Comparison of ENCODE assay signal across 15 cellular contexts in the genomic region with DNA sequence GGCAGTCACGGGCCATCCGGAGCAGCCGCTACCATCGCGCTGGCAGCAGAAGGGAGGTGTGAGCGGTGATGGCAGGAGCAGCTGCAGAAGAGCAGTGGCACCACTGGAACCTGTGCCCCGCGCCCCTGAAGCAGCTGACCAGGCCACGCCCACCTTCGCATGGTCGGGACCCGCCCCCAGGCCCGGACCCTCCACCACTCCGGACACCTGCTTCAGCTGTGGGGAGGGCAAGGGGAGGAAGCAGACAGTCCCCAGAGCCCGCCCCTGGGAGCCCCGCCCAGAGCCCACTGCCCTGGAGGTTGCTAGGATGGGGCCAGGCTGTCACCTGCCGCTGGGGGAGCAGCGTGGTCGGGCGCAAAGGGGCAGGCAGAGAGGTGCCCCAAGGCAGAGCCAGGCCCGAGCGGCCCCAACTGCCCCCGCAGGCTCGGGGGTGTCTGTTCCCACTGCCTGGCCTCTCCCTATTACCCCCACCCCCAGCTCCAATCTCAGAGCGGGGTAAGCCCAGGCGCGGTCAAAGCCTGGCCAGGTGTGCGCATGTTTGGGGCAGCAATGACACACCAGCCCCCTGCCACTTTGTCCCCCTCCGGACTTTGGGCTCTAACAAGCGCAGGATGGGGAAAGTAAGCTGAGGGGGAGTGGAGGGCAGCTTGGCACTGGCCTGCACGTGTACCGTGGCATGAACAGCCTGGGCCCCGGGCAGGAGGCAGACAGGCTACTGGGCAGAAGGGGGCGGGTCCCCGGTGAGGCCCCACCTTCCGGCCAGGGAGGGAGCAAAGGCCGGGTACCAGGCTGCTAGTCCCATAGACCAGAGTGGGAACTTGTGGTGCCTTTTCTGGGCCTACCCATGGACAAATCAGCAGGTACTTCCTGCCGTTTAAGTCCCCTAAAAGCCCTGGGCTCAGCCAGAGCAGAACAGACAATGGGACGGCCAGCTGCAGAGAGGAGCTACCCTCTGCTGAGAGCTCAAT. TPM values are rescaled to one million over a fixed set of nuclear protein-coding genes. Genes with fewer than 3 reads are reported as not detected.
DNase-seq lines count a peak whose midpoint lies in the region; ATAC-seq and TF ChIP-seq lines count a peak whose summit lies in the region.
"Had no signal": no experiment of that assay in that cellular context is flagged by ENCODE, and none has a peak within 500 bp of the region (broad histone marks: within the 10 kb centered on the region; RNA-seq: fewer than 3 reads in every experiment).

No MANE protein-coding gene starts in this region.

- H3K4me3 ChIP-seq in cardiac muscle cell (peak overlapping the region; percentile 22), left ventricle myocardium inferior (no peak overlapping the region)
- H3K4me3 ChIP-seq: sigmoid colon, thoracic aorta had no signal

- peaks cover 2% of the 10 kb centered on the region for H3K36me3 ChIP-seq in cardiac muscle cell
- H3K36me3 ChIP-seq in left ventricle myocardium inferior: peaks cover 27% of the 10 kb centered on the region

- H3K27me3 Mint-ChIP-seq in nephron progenitor cell (ENCODE audit: low read depth, poor library complexity) (no peaks in the 10 kb centered on the region), osteocyte (ENCODE audit: unreplicated experiment) (no peaks in the 10 kb centered on the region)

- H3K27ac ChIP-seq in cardiac muscle cell (no peak overlapping the region), left ventricle myocardium inferior (replicated peaks) (no peak overlapping the region)
- H3K27ac ChIP-seq: sigmoid colon, thoracic aorta had no signal

- peaks cover 49% of the 10 kb centered on the region for H3K36me3 Mint-ChIP-seq in nephron progenitor cell (ENCODE audit: low read depth)
- peaks cover 16% of the 10 kb centered on the region for H3K36me3 Mint-ChIP-seq in osteocyte (ENCODE audit: unreplicated experiment)

- H3K4me3 Mint-ChIP-seq in nephron progenitor cell (no peak overlapping the region), osteocyte (ENCODE audit: unreplicated experiment) (no peak overlapping the region)

- no peak overlapping the region for H3K27ac Mint-ChIP-seq in nephron progenitor cell
- no peak overlapping the region for H3K27ac Mint-ChIP-seq in osteocyte (ENCODE audit: unreplicated experiment)

- intact Hi-C loops in left ventricle myocardium inferior (cut with micrococcal nuclease): no loop called here

- no peaks in the 10 kb centered on the region for H3K9me3 ChIP-seq in cardiac muscle cell (ENCODE audit: low read depth)
- H3K9me3 ChIP-seq in left ventricle myocardium inferior (replicated peaks): peaks cover under 1% of the 10 kb centered on the region
- H3K9me3 ChIP-seq: sigmoid colon, thoracic aorta had no signal

- H3K27me3 ChIP-seq in cardiac muscle cell: no peaks in the 10 kb centered on the region
- H3K27me3 ChIP-seq in left ventricle myocardium inferior (ENCODE audit: low read depth): no peaks in the 10 kb centered on the region
- H3K27me3 ChIP-seq: sigmoid colon had no signal

- peak in 1 of 2 donors; percentile 48 for DNase-seq in cardiac muscle cell (ENCODE audit: low read depth in 1 of 2, low spot score in 1 of 2)
- DNase-seq in left ventricle myocardium inferior: no peak
- DNase-seq in iPS DF 19.7 (ENCODE audit: low read depth, low spot score): peak; percentile 86
- peak; percentile 65 for DNase-seq in nephron progenitor cell
- DNase-seq in stimulated activated naive CD4-positive, alpha-beta T cell (lab: John Stamatoyannopoulos, UW): no peak
- DNase-seq in osteocyte (ENCODE audit: extremely low spot score, unreplicated experiment): no peak
- no peak for DNase-seq in NCI-H446 (lab: John Stamatoyannopoulos, UW)
- DNase-seq: activated CD4-positive, alpha-beta T cell treated with anti-CD3 and anti-CD28 coated beads for 48 hours; anterior cingulate cortex; DMS 273 treated with DMSO at 0.1 percent for 48 hours; effector memory CD4-positive, alpha-beta T cell; NCI-H2081; sigmoid colon had no signal

- TF ChIP-seq CTCF in cardiac muscle cell (IDR thresholded peaks at IDR 0.05; ENCODE audit: low read depth, low read length) (no peak), left ventricle myocardium inferior (IDR thresholded peaks at IDR 0.05; ENCODE audit: borderline replicate concordance) (no peak), nephron progenitor cell (IDR thresholded peaks at IDR 0.05) (no peak), osteocyte (IDR thresholded peaks at IDR 0.05) (no peak)

- H3K4me1 Mint-ChIP-seq in nephron progenitor cell (peaks cover 5% of the 10 kb centered on the region), osteocyte (ENCODE audit: unreplicated experiment) (no peaks in the 10 kb centered on the region)

- H3K4me1 ChIP-seq in cardiac muscle cell (ENCODE audit: low read depth): no peaks in the 10 kb centered on the region
- H3K4me1 ChIP-seq in left ventricle myocardium inferior: no peaks in the 10 kb centered on the region

- ATAC-seq in GM18498 (IDR thresholded peaks at IDR 0.05; ENCODE audit: unreplicated experiment): no peak

- H3K9me3 Mint-ChIP-seq in nephron progenitor cell (peaks cover 13% of the 10 kb centered on the region), osteocyte (ENCODE audit: unreplicated experiment) (peaks cover 1% of the 10 kb centered on the region)

RNA-seq across cellular contexts. Expression of a gene that starts 8.7 kb away (rescaled TPM):
- total RNA-seq in cardiac muscle cell: 103 and 173 TPM in 2 replicates
- polyA plus RNA-seq in cardiac muscle cell: 217 and 234 TPM in 2 replicates
- total RNA-seq in left ventricle myocardium inferior: 85.8 TPM
- total RNA-seq in osteocyte: 120 and 124 TPM in 2 replicates

RNA-seq across cellular contexts. Expression of a gene that starts 9.0 kb away (rescaled TPM):
- 75.4 and 85.0 TPM in 2 replicates for total RNA-seq in cardiac muscle cell
- polyA plus RNA-seq in cardiac muscle cell: 74.2 and 75.4 TPM in 2 replicates
- 29.2 TPM for total RNA-seq in left ventricle myocardium inferior
- total RNA-seq in osteocyte: 86.3 and 97.4 TPM in 2 replicates

RNA-seq across cellular contexts. Expression of a gene that starts 28.8 kb away (rescaled TPM):
- total RNA-seq in cardiac muscle cell: 53.8 and 57.3 TPM in 2 replicates
- 83.2 and 92.2 TPM in 2 replicates for polyA plus RNA-seq in cardiac muscle cell
- total RNA-seq in left ventricle myocardium inferior: 26.8 TPM
- total RNA-seq in osteocyte: 65.8 and 69.8 TPM in 2 replicates

RNA-seq across cellular contexts. Expression of a gene that starts 28.9 kb away (rescaled TPM):
- 48.8 and 76.2 TPM in 2 replicates for total RNA-seq in cardiac muscle cell
- 64.0 and 66.4 TPM in 2 replicates for polyA plus RNA-seq in cardiac muscle cell
- 52.3 TPM for total RNA-seq in left ventricle myocardium inferior
- total RNA-seq in osteocyte: 74.5 and 78.3 TPM in 2 replicates

RNA-seq across cellular contexts. Expression of a gene that starts 56.1 kb away (rescaled TPM):
- total RNA-seq in cardiac muscle cell (14.7 and 22.5 TPM in 2 replicates), left ventricle myocardium inferior (17.7 TPM), osteocyte (17.3 and 23.1 TPM in 2 replicates)
- 11.2 and 12.4 TPM in 2 replicates for polyA plus RNA-seq in cardiac muscle cell

Comparison
In these comparisons a context has a peak if more than half of its experiments do, and no peak if none do; other contexts are left out.
1. DNase-seq: peak in iPS DF 19.7 (single experiment) and nephron progenitor cell (single experiment); none in left ventricle myocardium inferior (single experiment), stimulated activated naive CD4-positive, alpha-beta T cell (0 of 6), osteocyte (single experiment) and NCI-H446 (0 of 2).